Comparison of ENCODE assay signal across 15 cellular contexts in genomic region chr17:80963812-80964211, GRCh38. TPM values are rescaled to one million over a fixed set of nuclear protein-coding genes. Genes with fewer than 3 reads are reported as not detected.
A peak's percentile ranks its signal among the peaks of the same experiment; 100 is the strongest.
DNase-seq lines count a peak whose midpoint lies in the region; TF ChIP-seq lines count a peak whose summit lies in the region.
"Had no signal": no experiment of that assay in that cellular context is flagged by ENCODE, and none has a peak within 500 bp of the region (broad histone marks: within the 10 kb centered on the region; RNA-seq: fewer than 3 reads in every experiment).

No MANE protein-coding gene starts in this region.

- H3K4me3 ChIP-seq in sigmoid colon (no peak overlapping the region), mammary epithelial cell (replicated peaks in 1 of 3; ENCODE audit: insufficient read depth in 1 of 3, low read depth in 2 of 3, low read length in 3 of 3) (no peak overlapping the region)
- H3K4me3 ChIP-seq: GM23338 had no signal

- dilution Hi-C loops in mammary epithelial cell (cut with HindIII; ENCODE audit: low sequenced_read_pairs): loop anchor here (5.0 to 25.0 kb wide), 3 partner anchors 37 to 527 kb away; no protein-coding TSS in a partner anchor

- no peak for TF ChIP-seq EP300 in sigmoid colon (IDR thresholded peaks at IDR 0.05)

- BruUV-seq in mammary epithelial cell (replicated peaks; lab: Mats Ljungman, UMichigan): no TSS peak

- TF ChIP-seq CTCF in sigmoid colon (IDR thresholded peaks at IDR 0.05) (no peak), mammary epithelial cell (conservative IDR thresholded peaks at IDR 0.05 in 1 of 2, IDR thresholded peaks at IDR 0.05 in 1 of 2; ENCODE audit: extremely low read depth in 1 of 2, insufficient read depth in 1 of 2, low read depth in 1 of 2, low read length in 2 of 2) (no peak)

- H3K4me1 ChIP-seq in sigmoid colon: peaks cover 0 to 57% (median 50%) of the 10 kb centered on the region in 4 donors
- no peaks in the 10 kb centered on the region for H3K4me1 ChIP-seq in mammary epithelial cell (ENCODE audit: insufficient read depth, low read length)

- in situ Hi-C loops in mammary epithelial cell (cut with MboI; ENCODE audit: low sequenced_read_pairs in 2 of 2): no loop called here

- H3K9ac ChIP-seq in mammary epithelial cell (ENCODE audit: insufficient read depth, low read length): no peak overlapping the region

- no peaks in the 10 kb centered on the region for H4K20me1 ChIP-seq in mammary epithelial cell (ENCODE audit: insufficient read depth, low read length)

- 94% methylated on average over 25 of the region's 25 CpGs for WGBS in sigmoid colon, 2 donors
- WGBS in mammary epithelial cell (ENCODE audit: low coverage, missing lambda C conversion rate): 91% methylated on average over 18 of the region's 25 CpGs

- no peaks in the 10 kb centered on the region for H3K79me2 ChIP-seq in mammary epithelial cell (ENCODE audit: insufficient read depth, low read length)

- DNase-seq in NCI-H2171 treated with DMSO at 0.1 percent for 48 hours (lab: John Stamatoyannopoulos, UW) (peak; percentile 6), NCI-H2171 (lab: John Stamatoyannopoulos, UW) (no peak), myocyte (ENCODE audit: low read depth) (peak; percentile 65), sigmoid colon (no peak), mammary epithelial cell (no peak), foreskin melanocyte (no peak)
- DNase-seq in activated CD4-positive, CD25-positive, alpha-beta regulatory T cell treated with anti-CD3 and anti-CD28 coated beads, Interleukin-2, amount 50 U/mL, for 72 hours: no peak
- DNase-seq: CD8-positive, alpha-beta T cell; COR-L47; DND-41; GDM1; H9 had no signal

- H3K36me3 ChIP-seq in sigmoid colon (peaks cover 0 to 24% (median 3%) of the 10 kb centered on the region in 4 donors), mammary epithelial cell (ENCODE audit: insufficient read depth, low read length) (no peaks in the 10 kb centered on the region)

- H3K27me3 ChIP-seq in sigmoid colon (no peaks in the 10 kb centered on the region), mammary epithelial cell (ENCODE audit: insufficient read depth, low read length) (no peaks in the 10 kb centered on the region)

- H2AFZ ChIP-seq in mammary epithelial cell (ENCODE audit: low read depth, low read length): no peak overlapping the region
- H2AFZ ChIP-seq: GM23338 had no signal

- intact Hi-C loops in sigmoid colon (cut with DNase I) (loop anchor here (10.0 kb wide), 1 partner anchor 509 kb away; no protein-coding TSS in a partner anchor), mammary epithelial cell (cut with micrococcal nuclease) (no loop called here)

- no peaks in the 10 kb centered on the region for H3K9me3 ChIP-seq in sigmoid colon
- no peaks in the 10 kb centered on the region for H3K9me3 ChIP-seq in mammary epithelial cell (replicated peaks; ENCODE audit: insufficient read depth, low read length)

- CTCF ChIA-PET in mammary epithelial cell (lab: Charles Lee; ENCODE audit: low non-redundant PET): no interaction called here

- no peak overlapping the region for H3K4me2 ChIP-seq in mammary epithelial cell (ENCODE audit: insufficient read depth, low read depth, low read length)
- H3K4me2 ChIP-seq: GM23338 had no signal

- TF ChIP-seq POLR2A in sigmoid colon (IDR thresholded peaks at IDR 0.05): no peak

- H3K27ac ChIP-seq in sigmoid colon: peak overlapping the region in 3 of 4 donors; percentile 4 to 59 (median 55)
- no peak overlapping the region for H3K27ac ChIP-seq in mammary epithelial cell (ENCODE audit: insufficient read depth, low read depth, low read length)
- H3K27ac ChIP-seq: 22Rv1, HL-60 had no signal

RNA-seq across cellular contexts. Expression of gene CHMP6, which starts 27.8 kb away (rescaled TPM):
- total RNA-seq in myocyte (14.8 and 18.0 TPM in 2 replicates), sigmoid colon (10 to 100 TPM; 15.7 to 28.2 (median 22.2) TPM), mammary epithelial cell (10 to 100 TPM; 12.0 to 28.1 TPM)
- 31.3 TPM for polyA plus RNA-seq in myocyte (2012)
- polyA plus RNA-seq in sigmoid colon (10 to 100 TPM; 36.3 to 40.4 (median 37.2) TPM), mammary epithelial cell (22.9 TPM)
- 33.4 TPM for polyA minus RNA-seq in mammary epithelial cell

Comparison
In these comparisons a context has a peak if more than half of its experiments do, and no peak if none do; other contexts are left out.
1. DNase-seq: peak in NCI-H2171 treated with DMSO at 0.1 percent for 48 hours (single experiment) and myocyte (single experiment); none in NCI-H2171 (single experiment), sigmoid colon (single experiment), activated CD4-positive, CD25-positive, alpha-beta regulatory T cell treated with anti-CD3 and anti-CD28 coated beads, Interleukin-2, amount 50 U/mL, for 72 hours (single experiment), mammary epithelial cell (single experiment) and foreskin melanocyte (single experiment).